8 cellular contexts compared by ENCODE assay signal in genomic region chr16:28212532-28212873, GRCh38. TPM values are rescaled to one million over a fixed set of nuclear protein-coding genes. Genes with fewer than 3 reads are reported as not detected.
A peak's percentile ranks its signal among the peaks of the same experiment; 100 is the strongest.
DNase-seq lines count a peak whose midpoint lies in the region; ATAC-seq and TF ChIP-seq lines count a peak whose summit lies in the region.

No MANE protein-coding gene starts in this region.

- H3K27ac Mint-ChIP-seq in activated naive CD8-positive, alpha-beta T cell treated with anti-CD3 and anti-CD28 coated beads, Interleukin-2, amount 50 U/mL, for 24 hours: peak overlapping the region; percentile 93

- H3K27me3 ChIP-seq in cardiac muscle cell: no peaks in the 10 kb centered on the region
- H3K27me3 ChIP-seq in liver (ENCODE audit: control insufficient read depth in 4 of 4, insufficient read depth in 4 of 4, low read length in 3 of 4): no peaks in the 10 kb centered on the region

- DNase-seq in cardiac muscle cell (ENCODE audit: low read depth in 1 of 2, low spot score in 1 of 2) (peak in 1 of 2 donors; percentile 27), cardiac septum (ENCODE audit: low spot score) (no peak), germinal center (ENCODE audit: low spot score) (no peak), NCI-H2107 (lab: John Stamatoyannopoulos, UW) (no peak)
- no peak for DNase-seq in activated naive CD8-positive, alpha-beta T cell treated with anti-CD3 and anti-CD28 coated beads, Interleukin-2, amount 50 U/mL, for 24 hours
- DNase-seq in activated CD8-positive, alpha-beta memory T cell treated with anti-CD3 and anti-CD28 coated beads, Interleukin-2, amount 50 U/mL, for 4 hours: no peak

- intact Hi-C loops in cardiac septum (cut with DNase I): loop anchor here (5.0 kb wide), 1 partner anchor 50 kb away; no protein-coding TSS in a partner anchor

- H3K9me3 ChIP-seq in cardiac muscle cell (ENCODE audit: low read depth): no peaks in the 10 kb centered on the region
- H3K9me3 ChIP-seq in liver (ENCODE audit: control insufficient read depth in 4 of 4, low read length in 3 of 4): no peaks in the 10 kb centered on the region

- H3K36me3 Mint-ChIP-seq in activated naive CD8-positive, alpha-beta T cell treated with anti-CD3 and anti-CD28 coated beads, Interleukin-2, amount 50 U/mL, for 24 hours (ENCODE audit: low read depth): peaks cover 25% of the 10 kb centered on the region

- H3K4me3 Mint-ChIP-seq in activated naive CD8-positive, alpha-beta T cell treated with anti-CD3 and anti-CD28 coated beads, Interleukin-2, amount 50 U/mL, for 24 hours: peak overlapping the region; percentile 79

- H3K4me3 ChIP-seq in cardiac muscle cell: peak overlapping the region; percentile 76
- peak overlapping the region; percentile 82 to 96 (median 89) for H3K4me3 ChIP-seq in liver (ENCODE audit: low read depth in 1 of 3, low read length in 3 of 3)
- peak overlapping the region; percentile 96 for H3K4me3 ChIP-seq in urinary bladder (ENCODE audit: low read depth, low read length)

- H3K27me3 Mint-ChIP-seq in activated naive CD8-positive, alpha-beta T cell treated with anti-CD3 and anti-CD28 coated beads, Interleukin-2, amount 50 U/mL, for 24 hours: no peaks in the 10 kb centered on the region

- TF ChIP-seq RAD21 in liver (IDR thresholded peaks at IDR 0.05): no peak

- H3K9ac ChIP-seq in liver (ENCODE audit: low read depth in 1 of 2, low read length in 2 of 2): no peak overlapping the region

- no peaks in the 10 kb centered on the region for H3K36me3 ChIP-seq in cardiac muscle cell
- peaks cover 0 to 10% (median 0%) of the 10 kb centered on the region in 4 donors for H3K36me3 ChIP-seq in liver (ENCODE audit: control insufficient read depth in 4 of 4, insufficient read depth in 3 of 4, low read depth in 1 of 4, low read length in 3 of 4)
- no peaks in the 10 kb centered on the region for H3K36me3 ChIP-seq in urinary bladder (ENCODE audit: insufficient read depth)

- no peak for ATAC-seq in activated naive CD8-positive, alpha-beta T cell treated with anti-CD3 and anti-CD28 coated beads, Interleukin-2, amount 50 U/mL, for 24 hours

- H3K4me1 ChIP-seq in cardiac muscle cell (ENCODE audit: low read depth): peaks cover 4% of the 10 kb centered on the region
- H3K4me1 ChIP-seq in liver (ENCODE audit: control insufficient read depth in 4 of 4, insufficient read depth in 4 of 4, low read length in 3 of 4): peaks cover 0 to 12% (median 9%) of the 10 kb centered on the region in 4 donors
- H3K4me1 ChIP-seq in urinary bladder (ENCODE audit: insufficient read depth): no peaks in the 10 kb centered on the region

- WGBS in liver: 95% methylated on average over 4 of the region's 4 CpGs
- 90% methylated on average over 4 of the region's 4 CpGs for WGBS in urinary bladder

- H3K9me3 Mint-ChIP-seq in activated naive CD8-positive, alpha-beta T cell treated with anti-CD3 and anti-CD28 coated beads, Interleukin-2, amount 50 U/mL, for 24 hours: no peaks in the 10 kb centered on the region

- H3K4me1 Mint-ChIP-seq in activated naive CD8-positive, alpha-beta T cell treated with anti-CD3 and anti-CD28 coated beads, Interleukin-2, amount 50 U/mL, for 24 hours: peaks cover 33% of the 10 kb centered on the region

- H3K27ac ChIP-seq in cardiac muscle cell (no peak overlapping the region), liver (ENCODE audit: low read depth in 1 of 2, low read length in 2 of 2) (peak overlapping the region in 1 of 2 donors; percentile 66), urinary bladder (ENCODE audit: low read depth) (no peak overlapping the region)

- TF ChIP-seq CTCF in cardiac muscle cell (IDR thresholded peaks at IDR 0.05; ENCODE audit: low read depth, low read length) (no peak), liver (IDR thresholded peaks at IDR 0.05; ENCODE audit: low read depth, low read length, missing input control) (no peak)

TF ChIP-seq in liver, 16 proteins besides CTCF, POLR2A, EP300 and RAD21:
- TF ChIP-seq JUND (IDR thresholded peaks at IDR 0.05): no peak
- TF ChIP-seq FOXA1 (IDR thresholded peaks at IDR 0.05): no peak
- TF ChIP-seq NR2F2 (IDR thresholded peaks at IDR 0.05): no peak
- TF ChIP-seq RXRA (IDR thresholded peaks at IDR 0.05): no peak

RNA-seq across cellular contexts. Expression of gene XPO6, which starts 0.7 kb away (rescaled TPM):
- total RNA-seq in cardiac muscle cell (72.5 and 79.8 TPM in 2 replicates), cardiac septum (43.9 TPM), liver (10 to 100 TPM; 41.0 to 50.0 TPM), urinary bladder (85.7 TPM)
- polyA plus RNA-seq in cardiac muscle cell (34.8 and 45.1 TPM in 2 replicates), liver (10 to 100 TPM; 27.5 to 31.0 TPM), urinary bladder (55.0 TPM)
